Comparison of ENCODE assay signal across 23 cellular contexts in genomic region chr1:75720325-75720724, GRCh38. TPM values are rescaled to one million over a fixed set of nuclear protein-coding genes. Genes with fewer than 3 reads are reported as not detected.
DNase-seq lines count a peak whose midpoint lies in the region; ATAC-seq and TF ChIP-seq lines count a peak whose summit lies in the region.
"Had no signal": no experiment of that assay in that cellular context is flagged by ENCODE, and none has a peak within 500 bp of the region (broad histone marks: within the 10 kb centered on the region; RNA-seq: fewer than 3 reads in every experiment).

No MANE protein-coding gene starts in this region.

- no peak overlapping the region for H3K18ac ChIP-seq in H9 (ENCODE audit: insufficient read length, low read depth, low read length)

- no peaks in the 10 kb centered on the region for H3K9me3 Mint-ChIP-seq in CD4-positive, alpha-beta T cell
- peaks cover 0 to 5% of the 10 kb centered on the region in 2 experiments; a peak in 2 of 5 replicates for H3K9me3 Mint-ChIP-seq in H9
- H3K9me3 Mint-ChIP-seq in T-cell, result no peaks in the 10 kb centered on the region
- no peaks in the 10 kb centered on the region for H3K9me3 Mint-ChIP-seq in naive thymus-derived CD4-positive, alpha-beta T cell

- H3K27me3 ChIP-seq in CD4-positive, alpha-beta T cell (ENCODE audit: control insufficient read depth, insufficient read depth, low read length), result no peaks in the 10 kb centered on the region
- H3K27me3 ChIP-seq in H9 (ENCODE audit: insufficient read depth, low read length), result no peaks in the 10 kb centered on the region
- H3K27me3 ChIP-seq in naive thymus-derived CD4-positive, alpha-beta T cell (ENCODE audit: control insufficient read depth in 2 of 2, insufficient read depth in 2 of 2, low read length in 2 of 2), result no peaks in the 10 kb centered on the region
- H3K27me3 ChIP-seq: SJCRH30 had no signal

- no peak overlapping the region for H3K4me2 ChIP-seq in H9 (ENCODE audit: insufficient read depth, insufficient read length, low read length)
- H3K4me2 ChIP-seq: A549 had no signal

- no peak overlapping the region for H2BK12ac ChIP-seq in H9 (ENCODE audit: insufficient read length, low read depth, low read length)

- WGBS in H9 (ENCODE audit: extremely low coverage, insufficient read length, low lambda C conversion rate), result no CpG with 5 or more reads among the region's 4 CpGs

- intact Hi-C loops in CD4-positive, alpha-beta T cell (cut with DNase I, micrococcal nuclease), result loop anchor here in 1 of 2 experiments (10.0 kb wide), 2 partner anchors 354 to 986 kb away; partner anchors contain the start of genes CRYZ, ST6GALNAC3 and TYW3
- intact Hi-C loops in naive thymus-derived CD4-positive, alpha-beta T cell (cut with micrococcal nuclease), result loop anchor here in 1 of 2 donors (10.0 kb wide), 2 partner anchors 354 to 544 kb away; partner anchors contain the start of gene ST6GALNAC3

- no peak overlapping the region for H2BK20ac ChIP-seq in H9 (ENCODE audit: low read depth, low read length, poor library complexity, severe bottlenecking)

- no peaks in the 10 kb centered on the region for H3K4me1 ChIP-seq in H9 (ENCODE audit: insufficient read depth, low read length)
- H3K4me1 ChIP-seq in naive thymus-derived CD4-positive, alpha-beta T cell (ENCODE audit: control insufficient read depth in 2 of 2, insufficient read depth in 2 of 2, low read length in 2 of 2), result peaks cover 0 to 2% of the 10 kb centered on the region in 2 donors
- H3K4me1 ChIP-seq: SJCRH30 had no signal

- H3K27ac ChIP-seq in CD4-positive, alpha-beta T cell (ENCODE audit: low read depth, low read length), result no peak overlapping the region
- no peak overlapping the region for H3K27ac ChIP-seq in H9 (ENCODE audit: insufficient read length, low read depth, low read length)
- no peak overlapping the region for H3K27ac ChIP-seq in naive thymus-derived CD4-positive, alpha-beta T cell (ENCODE audit: low read depth, low read length)
- H3K27ac ChIP-seq: A549, GM23248, SJCRH30 had no signal

- no peak overlapping the region for H3K4ac ChIP-seq in H9 (ENCODE audit: low read depth, low read length)

- no peak overlapping the region for H3K14ac ChIP-seq in H9 (ENCODE audit: insufficient read depth, low read length)

- no peak overlapping the region for H2BK5ac ChIP-seq in H9 (ENCODE audit: insufficient read length, low read length)

- CTCF ChIA-PET in CD4-positive, alpha-beta T cell (lab: Charles Lee), result no interaction called here
- CTCF ChIA-PET in T-cell (lab: Charles Lee), result no interaction called here
- CTCF ChIA-PET in naive thymus-derived CD4-positive, alpha-beta T cell (lab: Charles Lee), result no interaction called here

- no peak for TF ChIP-seq CTCF in CD4-positive, alpha-beta T cell (IDR thresholded peaks at IDR 0.05)
- TF ChIP-seq CTCF in H9 (conservative IDR thresholded peaks at IDR 0.05), result no peak

- no peak overlapping the region for H3K56ac ChIP-seq in H9 (ENCODE audit: insufficient read length, low read depth, low read length)

- H3K4me1 Mint-ChIP-seq in CD4-positive, alpha-beta T cell (ENCODE audit: low read depth), result peaks cover 29% of the 10 kb centered on the region
- H3K4me1 Mint-ChIP-seq in H9, result peaks cover 32 to 34% of the 10 kb centered on the region in 2 experiments
- peaks cover 26 to 29% (median 29%) of the 10 kb centered on the region in 3 donors for H3K4me1 Mint-ChIP-seq in T-cell
- peaks cover 14 to 40% (median 33%) of the 10 kb centered on the region in 7 donors for H3K4me1 Mint-ChIP-seq in naive thymus-derived CD4-positive, alpha-beta T cell

- no peak overlapping the region for H4K5ac ChIP-seq in H9 (ENCODE audit: insufficient read length, low read depth, low read length)

- no peak for ATAC-seq in CD4-positive, alpha-beta T cell (ENCODE audit: poor library complexity)
- ATAC-seq in T-cell (replicated peaks in 1 of 4), result no peak
- no peak for ATAC-seq in naive thymus-derived CD4-positive, alpha-beta T cell
- no peak for ATAC-seq in GM19452 (IDR thresholded peaks at IDR 0.05; ENCODE audit: unreplicated experiment)
- ATAC-seq in GM21737 (IDR thresholded peaks at IDR 0.05; ENCODE audit: unreplicated experiment), result no peak
- ATAC-seq: A549, HCT116 had no signal

- H3K9ac ChIP-seq in H9 (ENCODE audit: extremely low read depth, insufficient read length, low read length), result no peak overlapping the region
- H3K9ac ChIP-seq: GM23248 had no signal

- no peaks in the 10 kb centered on the region for H3K9me3 ChIP-seq in CD4-positive, alpha-beta T cell (ENCODE audit: control insufficient read depth, low read length)
- H3K9me3 ChIP-seq in H9 (ENCODE audit: control insufficient read depth, low read depth, low read length), result no peaks in the 10 kb centered on the region
- H3K9me3 ChIP-seq in naive thymus-derived CD4-positive, alpha-beta T cell (ENCODE audit: control insufficient read depth in 2 of 3, low read length in 3 of 3), result no peaks in the 10 kb centered on the region
- H3K9me3 ChIP-seq: SJCRH30 had no signal

- no peak overlapping the region for H3T11ph ChIP-seq in H9 (ENCODE audit: low read length)

- H3K27ac Mint-ChIP-seq in CD4-positive, alpha-beta T cell, result peak overlapping the region; percentile 24
- H3K27ac Mint-ChIP-seq in H9 (peak overlapping the region in 2 of 3 experiments; percentile 2 to 80; a peak in 2 of 7 replicates), T-cell (peak overlapping the region; percentile 44 to 73)
- H3K27ac Mint-ChIP-seq in naive thymus-derived CD4-positive, alpha-beta T cell, result peak overlapping the region in 8 of 9 donors; percentile 9 to 78 (median 48)
- H3K27ac Mint-ChIP-seq: B cell, CD14-positive monocyte had no signal

- H3K36me3 ChIP-seq in naive thymus-derived CD4-positive, alpha-beta T cell (ENCODE audit: control insufficient read depth in 2 of 3, insufficient read depth in 3 of 3, low read length in 3 of 3), result peaks cover 0 to 9% (median 0%) of the 10 kb centered on the region in 3 experiments
- H3K36me3 ChIP-seq: SJCRH30 had no signal

- no peaks in the 10 kb centered on the region for H4K20me1 ChIP-seq in H9 (ENCODE audit: control insufficient read depth, insufficient read depth, insufficient read length)

- H3K23me2 ChIP-seq in H9 (ENCODE audit: insufficient read length, low read depth, low read length, poor library complexity, severe bottlenecking), result peaks cover 7% of the 10 kb centered on the region

- no peak overlapping the region for H4K8ac ChIP-seq in H9 (replicated peaks; ENCODE audit: insufficient read length, low read depth, low read length)

- no peaks in the 10 kb centered on the region for H3K79me1 ChIP-seq in H9 (ENCODE audit: insufficient read depth, low read depth, low read length, poor library complexity, severe bottlenecking)

- H3K23ac ChIP-seq in H9 (ENCODE audit: insufficient read length, low read depth, low read length), result no peak overlapping the region

- no peak overlapping the region for H2AK5ac ChIP-seq in H9 (ENCODE audit: insufficient read length, low read length)

- no peak for DNase-seq in CD4-positive, alpha-beta T cell
- no peak for DNase-seq in H9
- no peak for DNase-seq in T-cell
- DNase-seq in naive thymus-derived CD4-positive, alpha-beta T cell, result no peak
- DNase-seq in putamen (ENCODE audit: low spot score), result no peak
- DNase-seq: COR-L47, DMS 273 treated with DMSO at 0.1 percent for 48 hours, DMS79 treated with DMSO at 0.1 percent for 48 hours, GM23248, Karpas-422, NCI-H1417, NCI-H1694 treated with DMSO at 0.1 percent for 48 hours, NCI-H2081 treated with DMSO at 0.1 percent for 48 hours, NCI-H2171 treated with DMSO at 0.1 percent for 48 hours, NCI-H524 treated with DMSO at 0.1 percent for 48 hours, NCI-H82, SJCRH30 had no signal

- H2BK120ac ChIP-seq in H9 (ENCODE audit: low read depth, low read length, poor library complexity, severe bottlenecking), result no peak overlapping the region

- no peak overlapping the region for H2AFZ ChIP-seq in H9 (ENCODE audit: low read length)
- H2AFZ ChIP-seq: GM23248 had no signal

- H3K79me2 ChIP-seq in H9 (ENCODE audit: insufficient read depth, low read length), result peaks cover 1% of the 10 kb centered on the region; the same call in 1 of the 2 replicates

- peak overlapping the region; percentile 11 for H3K4me3 Mint-ChIP-seq in CD4-positive, alpha-beta T cell
- no peak overlapping the region for H3K4me3 Mint-ChIP-seq in H9
- H3K4me3 Mint-ChIP-seq in T-cell, result no peak overlapping the region
- peak overlapping the region in 2 of 10 donors; percentile 28 to 39 for H3K4me3 Mint-ChIP-seq in naive thymus-derived CD4-positive, alpha-beta T cell
- H3K4me3 Mint-ChIP-seq: B cell, CD14-positive monocyte had no signal

- no peaks in the 10 kb centered on the region for H3K27me3 Mint-ChIP-seq in CD4-positive, alpha-beta T cell
- H3K27me3 Mint-ChIP-seq in H9 (ENCODE audit: low read depth) (peaks cover 4% of the 10 kb centered on the region; the same call in 1 of the 2 replicates), T-cell (no peaks in the 10 kb centered on the region)
- H3K27me3 Mint-ChIP-seq in naive thymus-derived CD4-positive, alpha-beta T cell, result peaks cover 0 to 8% (median 0%) of the 10 kb centered on the region in 5 donors

- no peak overlapping the region for H4K91ac ChIP-seq in H9 (ENCODE audit: insufficient read length, low read depth, low read length)

- peaks cover 6% of the 10 kb centered on the region for H3K36me3 Mint-ChIP-seq in CD4-positive, alpha-beta T cell (ENCODE audit: low read depth)
- peaks cover 0 to 8% (median 6%) of the 10 kb centered on the region in 3 experiments; a peak in 4 of 7 replicates for H3K36me3 Mint-ChIP-seq in H9 (ENCODE audit: insufficient read depth in 1 of 3, low read depth in 3 of 3)
- H3K36me3 Mint-ChIP-seq in T-cell, result no peaks in the 10 kb centered on the region
- H3K36me3 Mint-ChIP-seq in naive thymus-derived CD4-positive, alpha-beta T cell, result peaks cover 0 to 2% (median 0%) of the 10 kb centered on the region in 5 donors
- H3K36me3 Mint-ChIP-seq: CD14-positive monocyte had no signal

- H3K4me3 ChIP-seq in naive thymus-derived CD4-positive, alpha-beta T cell (ENCODE audit: low read length), result no peak overlapping the region
- H3K4me3 ChIP-seq: A549, GM23248, SJCRH30 had no signal

- H2BK15ac ChIP-seq in H9 (ENCODE audit: low read depth, low read length), result no peak overlapping the region

- POLR2A ChIA-PET in CD4-positive, alpha-beta T cell (lab: Charles Lee), result no interaction called here
- POLR2A ChIA-PET in T-cell (lab: Charles Lee), result no interaction called here
- POLR2A ChIA-PET in naive thymus-derived CD4-positive, alpha-beta T cell (lab: Charles Lee), result no interaction called here

RNA-seq across cellular contexts. Expression of gene ACADM, which starts 4.2 kb away (rescaled TPM):
- 1 to 10 TPM; 3.5 to 4.7 TPM for total RNA-seq in CD4-positive, alpha-beta T cell
- total RNA-seq in H9 (2021) (51.3 and 52.2 TPM in 2 replicates), T-cell (10 to 100 TPM; 16.6 to 29.3 (median 23.0) TPM)
- 10 to 100 TPM; 11.1 to 36.4 (median 32.9) TPM for total RNA-seq in naive thymus-derived CD4-positive, alpha-beta T cell
- 10 to 100 TPM; 54.5 to 67.0 TPM for polyA plus RNA-seq in naive thymus-derived CD4-positive, alpha-beta T cell
